Comparison of ENCODE assay signal across 18 cellular contexts in genomic region chr2:18792226-18792629, GRCh38.
DNase-seq lines count a peak whose midpoint lies in the region; ATAC-seq, FAIRE-seq and TF ChIP-seq lines count a peak whose summit lies in the region.
"Had no signal": no experiment of that assay in that cellular context is flagged by ENCODE, and none has a peak within 500 bp of the region (broad histone marks: within the 10 kb centered on the region; RNA-seq: fewer than 3 reads in every experiment).

No MANE protein-coding gene starts in this region.

- no peak for TF ChIP-seq POLR2A in esophagus muscularis mucosa (IDR thresholded peaks at IDR 0.05; ENCODE audit: low read depth)

- H3K27me3 ChIP-seq in esophagus muscularis mucosa (no peaks in the 10 kb centered on the region), muscle layer of colon (ENCODE audit: control insufficient read depth in 1 of 2, insufficient read depth in 2 of 2, low read length in 2 of 2) (no peaks in the 10 kb centered on the region), small intestine (ENCODE audit: control insufficient read depth in 2 of 2, insufficient read depth in 2 of 2, low read length in 2 of 2) (no peaks in the 10 kb centered on the region)
- H3K27me3 ChIP-seq: thyroid gland had no signal

- H3K27me3 Mint-ChIP-seq in WTC11 (ENCODE audit: low read depth), result no peaks in the 10 kb centered on the region; the same call in 1 of the 2 replicates

- CTCF ChIA-PET in HEK293T (lab: Yijun Ruan, JAX), result no interaction called here
- CTCF ChIA-PET in WTC11 (lab: Charles Lee), result no interaction called here

- ATAC-seq in left cardiac atrium (peak; percentile 38 to 39), WTC11 (no peak), GM18861 (IDR thresholded peaks at IDR 0.05; ENCODE audit: unreplicated experiment) (no peak)
- ATAC-seq: left ventricle myocardium superior had no signal

- POLR2A ChIA-PET in HEK293T (lab: Yijun Ruan, JAX), result no interaction called here
- POLR2A ChIA-PET in WTC11 (lab: Charles Lee), result no interaction called here

- no peak overlapping the region for H3K27ac Mint-ChIP-seq in WTC11

- H3K4me3 Mint-ChIP-seq in WTC11, result no peak overlapping the region

- no peaks in the 10 kb centered on the region for H3K36me3 Mint-ChIP-seq in WTC11

- TF ChIP-seq EP300 in esophagus muscularis mucosa (IDR thresholded peaks at IDR 0.05), result no peak

- H3K27ac ChIP-seq in esophagus muscularis mucosa (replicated peaks in 1 of 4) (peak overlapping the region; percentile 70 to 82 (median 75)), muscle layer of colon (ENCODE audit: low read depth, low read length) (peak overlapping the region; percentile 74), small intestine (ENCODE audit: low read depth in 1 of 2, low read length in 1 of 2) (no peak overlapping the region)
- H3K27ac ChIP-seq: thyroid gland had no signal

- no peaks in the 10 kb centered on the region for H3K9me3 Mint-ChIP-seq in WTC11

- H3K9ac ChIP-seq in muscle layer of colon (ENCODE audit: low read length), result no peak overlapping the region

- H3K4me1 ChIP-seq in esophagus muscularis mucosa (peaks cover 11 to 72% (median 59%) of the 10 kb centered on the region in 4 donors), muscle layer of colon (ENCODE audit: insufficient read depth, low read length) (peaks cover 36% of the 10 kb centered on the region), small intestine (ENCODE audit: control insufficient read depth in 2 of 2, insufficient read depth in 1 of 2, low read depth in 1 of 2, low read length in 1 of 2) (no peaks in the 10 kb centered on the region)

- H3K9me3 ChIP-seq in esophagus muscularis mucosa (no peaks in the 10 kb centered on the region), muscle layer of colon (ENCODE audit: low read length) (no peaks in the 10 kb centered on the region), small intestine (ENCODE audit: control insufficient read depth, low read depth) (no peaks in the 10 kb centered on the region)
- H3K9me3 ChIP-seq: thyroid gland had no signal

- intact Hi-C loops in left cardiac atrium (cut with DNase I), result no loop called here
- intact Hi-C loops in cardiac septum (cut with DNase I), result no loop called here
- intact Hi-C loops in esophagus muscularis mucosa (cut with DNase I), result no loop called here

- no peak for TF ChIP-seq CTCF in esophagus muscularis mucosa (IDR thresholded peaks at IDR 0.05)
- TF ChIP-seq CTCF in WTC11 (IDR thresholded peaks at IDR 0.05), result no peak

- FAIRE-seq in small intestine (lab: Jason Lieb, UNC), result no peak
- FAIRE-seq: colon, GM18507, H1, RCC 7860 had no signal

- DNase-seq in left cardiac atrium, result no peak
- DNase-seq in cardiac septum (ENCODE audit: low spot score), result no peak
- DNase-seq in esophagus muscularis mucosa (ENCODE audit: extremely low spot score), result no peak
- no peak for DNase-seq in small intestine
- no peak for DNase-seq in HEK293T (ENCODE audit: extremely low spot score)
- no peak for DNase-seq in WTC11 (ENCODE audit: low spot score)
- DNase-seq: activated gamma-delta T cell, DMS53, left ventricle myocardium superior, NCI-H1436, NCI-H2171 treated with DMSO at 0.1 percent for 48 hours, thyroid gland had no signal

- 45% methylated on average over 3 of the region's 3 CpGs for WGBS in esophagus muscularis mucosa
- WGBS in small intestine, 3 donors, result 69 to 82% (median 80%) methylated on average over 3 of the region's 3 CpGs

- H3K4me3 ChIP-seq in esophagus muscularis mucosa (no peak overlapping the region), muscle layer of colon (ENCODE audit: low read depth in 1 of 2, low read length in 2 of 2) (no peak overlapping the region), small intestine (ENCODE audit: low read depth in 1 of 2, low read length in 2 of 2) (no peak overlapping the region)
- H3K4me3 ChIP-seq: thyroid gland had no signal

- no peaks in the 10 kb centered on the region for H3K4me1 Mint-ChIP-seq in WTC11

- H3K36me3 ChIP-seq in esophagus muscularis mucosa, result no peaks in the 10 kb centered on the region
- no peaks in the 10 kb centered on the region for H3K36me3 ChIP-seq in muscle layer of colon (ENCODE audit: insufficient read depth, low read length)
- no peaks in the 10 kb centered on the region for H3K36me3 ChIP-seq in small intestine (ENCODE audit: control insufficient read depth in 2 of 2, insufficient read depth in 2 of 2, low read length in 2 of 2)
- H3K36me3 ChIP-seq: thyroid gland had no signal

TF ChIP-seq in HEK293T, 16 proteins besides CTCF, POLR2A, EP300 and RAD21:
- TF ChIP-seq LEF1 (IDR thresholded peaks at IDR 0.05; ENCODE audit: borderline replicate concordance) (no peak), HDGF (IDR thresholded peaks at IDR 0.05; ENCODE audit: borderline replicate concordance) (no peak), SP1 (IDR thresholded peaks at IDR 0.05) (no peak), FOXA1 (IDR thresholded peaks at IDR 0.05) (no peak), NFRKB (IDR thresholded peaks at IDR 0.05) (no peak), ELF4 (IDR thresholded peaks at IDR 0.05) (no peak), PKNOX1 (IDR thresholded peaks at IDR 0.05) (no peak), TARDBP (IDR thresholded peaks at IDR 0.05) (no peak), ARNT (IDR thresholded peaks at IDR 0.05) (no peak)

TF ChIP-seq in WTC11, 78 proteins besides CTCF, POLR2A, EP300 and RAD21 (continues in another document):
- TF ChIP-seq, protein P1, sequence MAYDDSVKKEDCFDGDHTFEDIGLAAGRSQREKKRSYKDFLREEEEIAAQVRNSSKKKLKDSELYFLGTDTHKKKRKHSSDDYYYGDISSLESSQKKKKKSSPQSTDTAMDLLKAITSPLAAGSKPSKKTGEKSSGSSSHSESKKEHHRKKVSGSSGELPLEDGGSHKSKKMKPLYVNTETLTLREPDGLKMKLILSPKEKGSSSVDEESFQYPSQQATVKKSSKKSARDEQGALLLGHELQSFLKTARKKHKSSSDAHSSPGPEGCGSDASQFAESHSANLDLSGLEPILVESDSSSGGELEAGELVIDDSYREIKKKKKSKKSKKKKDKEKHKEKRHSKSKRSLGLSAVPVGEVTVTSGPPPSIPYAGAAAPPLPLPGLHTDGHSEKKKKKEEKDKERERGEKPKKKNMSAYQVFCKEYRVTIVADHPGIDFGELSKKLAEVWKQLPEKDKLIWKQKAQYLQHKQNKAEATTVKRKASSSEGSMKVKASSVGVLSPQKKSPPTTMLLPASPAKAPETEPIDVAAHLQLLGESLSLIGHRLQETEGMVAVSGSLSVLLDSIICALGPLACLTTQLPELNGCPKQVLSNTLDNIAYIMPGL (CRISPR knock-in tag; IDR thresholded peaks at IDR 0.05), result no peak
- TF ChIP-seq GTF2I (CRISPR knock-in tag; conservative IDR thresholded peaks at IDR 0.05) (no peak), ZNF532 (CRISPR knock-in tag; IDR thresholded peaks at IDR 0.05; ENCODE audit: borderline replicate concordance) (no peak), ATF6 (CRISPR knock-in tag; IDR thresholded peaks at IDR 0.05) (no peak), NFATC4 (CRISPR knock-in tag; IDR thresholded peaks at IDR 0.05) (no peak)
- TF ChIP-seq, protein P2, sequence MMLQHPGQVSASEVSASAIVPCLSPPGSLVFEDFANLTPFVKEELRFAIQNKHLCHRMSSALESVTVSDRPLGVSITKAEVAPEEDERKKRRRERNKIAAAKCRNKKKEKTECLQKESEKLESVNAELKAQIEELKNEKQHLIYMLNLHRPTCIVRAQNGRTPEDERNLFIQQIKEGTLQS (CRISPR knock-in tag; conservative IDR thresholded peaks at IDR 0.05), result no peak

Comparison
In these comparisons a context has a peak if more than half of its experiments do, and no peak if none do; other contexts are left out.
1. ATAC-seq: peak in left cardiac atrium (2 of 2); none in WTC11 (single experiment) and GM18861 (single experiment).
2. H3K27ac ChIP-seq: peak in esophagus muscularis mucosa (4 of 4) and muscle layer of colon (single experiment); none in small intestine (0 of 2).